In the genomic region with DNA sequence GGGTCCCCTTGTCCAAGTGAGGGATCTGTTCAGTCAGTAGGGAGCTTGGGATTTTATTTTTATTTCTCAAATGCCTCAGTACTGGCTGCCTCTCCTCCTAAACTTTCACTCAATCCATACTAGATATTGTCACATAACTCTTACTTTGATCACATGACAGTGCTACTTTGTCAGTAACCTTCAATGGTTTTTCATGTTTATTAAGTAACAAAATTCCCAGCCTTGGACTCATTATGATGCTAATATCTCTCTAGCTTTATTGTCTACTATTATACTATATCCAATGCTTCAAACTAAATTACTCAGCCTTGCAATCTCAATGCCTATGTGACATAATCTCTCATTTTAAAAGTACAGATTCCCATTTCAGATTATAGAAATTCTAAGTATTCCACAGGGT, we compare ENCODE assay signal across 29 cellular contexts.
"Had no signal": no experiment of that assay in that cellular context is flagged by ENCODE, and none has a peak within 500 bp of the region (broad histone marks: within the 10 kb centered on the region; RNA-seq: fewer than 3 reads in every experiment).

No MANE protein-coding gene starts in this region.

- ATAC-seq: effector memory CD8-positive, alpha-beta T cell; esophagus mucosa; foreskin keratinocyte; gastrocnemius medialis; gastroesophageal sphincter; heart left ventricle; heart right ventricle had no signal

- FAIRE-seq: colon, endometrium, endothelial cell of umbilical vein, frontal cortex had no signal

- H3K36me3 ChIP-seq: colonic mucosa, esophagus muscularis mucosa, esophagus squamous epithelium, gastrocnemius medialis, gastroesophageal sphincter, heart left ventricle, heart right ventricle had no signal

- H3K4me1 ChIP-seq: colonic mucosa, esophagus squamous epithelium, heart left ventricle had no signal

- H3K9me3 Mint-ChIP-seq: dendritic cell treated with granulocyte-macrophage colony-stimulating factor and Interleukin-4, amounts not matched to agents 40 ng/mL and 50 ng/mL, for 4 days; effector memory CD8-positive, alpha-beta T cell; endodermal cell had no signal

- H3K27ac Mint-ChIP-seq: dendritic cell treated with granulocyte-macrophage colony-stimulating factor and Interleukin-4, amounts not matched to agents 40 ng/mL and 50 ng/mL, for 4 days; effector memory CD8-positive, alpha-beta T cell; endodermal cell had no signal

- H3K27me3 ChIP-seq: colonic mucosa, dorsolateral prefrontal cortex, esophagus muscularis mucosa, esophagus squamous epithelium, foreskin keratinocyte, gastrocnemius medialis, gastroesophageal sphincter, heart left ventricle, heart right ventricle had no signal

- DNase-seq: colonic mucosa; cortex of kidney; dermis blood vessel endothelial cell; dorsolateral prefrontal cortex; effector CD4-positive, alpha-beta T cell; effector CD8-positive, alpha-beta T cell; effector memory CD4-positive, alpha-beta T cell; effector memory CD8-positive, alpha-beta T cell; endodermal cell; erythroblast; esophagus squamous epithelium; foreskin fibroblast; foreskin keratinocyte; foreskin melanocyte; gastrocnemius medialis; glutamatergic neuron; head of caudate nucleus; heart left ventricle; heart right ventricle had no signal

- H3K9me3 ChIP-seq: colonic mucosa, esophagus muscularis mucosa, esophagus squamous epithelium, gastrocnemius medialis, gastroesophageal sphincter, heart left ventricle, heart right ventricle had no signal

- H3K27ac ChIP-seq: colonic mucosa, coronary artery, dorsolateral prefrontal cortex, epithelial cell of prostate, esophagus muscularis mucosa, esophagus squamous epithelium, foreskin keratinocyte, gastrocnemius medialis, gastroesophageal sphincter, heart left ventricle, heart right ventricle had no signal

- H3K4me3 Mint-ChIP-seq: dendritic cell treated with granulocyte-macrophage colony-stimulating factor and Interleukin-4, amounts not matched to agents 40 ng/mL and 50 ng/mL, for 4 days; effector memory CD8-positive, alpha-beta T cell; endodermal cell had no signal

- H3K4me3 ChIP-seq: colonic mucosa, coronary artery, dorsolateral prefrontal cortex, esophagus muscularis mucosa, esophagus squamous epithelium, gastrocnemius medialis, gastroesophageal sphincter, heart left ventricle, heart right ventricle had no signal
